In the genomic region with DNA sequence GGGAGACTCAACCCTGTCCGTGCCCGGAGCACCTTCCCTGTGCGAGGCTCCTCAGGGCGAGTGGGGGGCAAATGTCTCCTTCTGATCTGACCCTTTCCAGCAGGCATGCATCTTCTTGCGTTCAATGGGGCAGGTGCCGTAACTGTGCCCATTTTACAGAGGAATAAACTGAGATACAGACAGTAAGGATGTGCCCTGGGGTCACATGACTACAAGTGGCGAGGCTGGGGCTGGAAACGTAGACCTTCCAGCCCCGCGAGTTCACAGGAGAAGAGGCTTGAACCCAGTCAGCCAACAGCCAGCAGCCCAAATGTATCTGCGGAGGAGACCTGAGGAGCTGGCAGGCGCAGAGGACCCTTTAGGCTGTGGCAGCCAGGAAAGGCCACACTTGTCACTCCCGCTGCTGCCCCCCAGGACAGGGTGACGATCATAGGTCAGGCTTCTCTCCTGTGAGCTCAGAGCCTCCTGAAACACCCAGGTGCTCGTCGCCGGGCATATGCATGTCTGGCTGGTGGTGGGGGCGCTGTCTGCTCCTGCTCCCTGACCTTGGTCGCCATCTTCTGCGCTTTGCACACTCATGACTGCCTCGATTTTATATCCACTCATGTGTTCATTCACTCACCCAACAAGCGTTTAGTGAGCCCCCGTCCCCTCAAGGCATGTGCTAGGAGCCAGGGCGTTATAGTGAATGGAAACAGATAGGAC, we compare ENCODE assay signal across 12 cellular contexts. TPM values are rescaled to one million over a fixed set of nuclear protein-coding genes. Genes with fewer than 3 reads are reported as not detected.
A peak's percentile ranks its signal among the peaks of the same experiment; 100 is the strongest.
DNase-seq lines count a peak whose midpoint lies in the region; ATAC-seq, FAIRE-seq and TF ChIP-seq lines count a peak whose summit lies in the region.
"Had no signal": no experiment of that assay in that cellular context is flagged by ENCODE, and none has a peak within 500 bp of the region (broad histone marks: within the 10 kb centered on the region; RNA-seq: fewer than 3 reads in every experiment).

No MANE protein-coding gene starts in this region.

- no peak overlapping the region for H3K4ac ChIP-seq in mesenchymal stem cell (ENCODE audit: low read depth in 1 of 2, low read length in 2 of 2)

- no peak overlapping the region for H2BK120ac ChIP-seq in mesenchymal stem cell (ENCODE audit: low read depth, low read length)

- peak overlapping the region in 8 of 11 experiments; percentile 3 to 67 (median 42); a peak in 10 of 22 replicates for H3K9ac ChIP-seq in BLaER1 treated with 17β-estradiol and CSF1 and Interleukin-3, amounts not matched to agents 10 nM and 100 nM
- H3K9ac ChIP-seq in mesenchymal stem cell (ENCODE audit: low read length) (no peak overlapping the region), colonic mucosa (ENCODE audit: low read depth in 2 of 2, low read length in 2 of 2) (no peak overlapping the region), kidney (ENCODE audit: low read length in 2 of 2) (no peak overlapping the region)

- no peaks in the 10 kb centered on the region for H3K9me3 Mint-ChIP-seq in endothelial cell (ENCODE audit: unreplicated experiment)
- H3K9me3 Mint-ChIP-seq: nephron had no signal

- intact Hi-C loops in colonic mucosa (cut with DNase I) (no loop called here), kidney (cut with DNase I) (no loop called here)

- no peak overlapping the region for H3K23ac ChIP-seq in mesenchymal stem cell (ENCODE audit: low read length in 2 of 2)

- ATAC-seq in T-helper 17 cell (no peak), HG03457 (IDR thresholded peaks at IDR 0.05; ENCODE audit: unreplicated experiment) (no peak)
- ATAC-seq: PC-3 had no signal

- peak overlapping the region; percentile 79 to 99 (median 92) for H3K4me2 ChIP-seq in BLaER1 treated with 17β-estradiol and CSF1 and Interleukin-3, amounts not matched to agents 10 nM and 100 nM
- no peak overlapping the region for H3K4me2 ChIP-seq in mesenchymal stem cell (ENCODE audit: low read length, poor library complexity, severe bottlenecking)

- H3K4me1 Mint-ChIP-seq in T-helper 17 cell (peaks cover 85% of the 10 kb centered on the region), endothelial cell (ENCODE audit: unreplicated experiment) (peaks cover 79% of the 10 kb centered on the region)

- H3K27me3 ChIP-seq in BLaER1 treated with 17β-estradiol and CSF1 and Interleukin-3, amounts not matched to agents 10 nM and 100 nM, result no peaks in the 10 kb centered on the region
- H3K27me3 ChIP-seq in mesenchymal stem cell (ENCODE audit: control insufficient read depth in 1 of 2, insufficient read depth in 1 of 2, low read length in 2 of 2) (peaks cover 0 to 90% of the 10 kb centered on the region in 2 experiments), colonic mucosa (no peaks in the 10 kb centered on the region)

- H3K36me3 Mint-ChIP-seq in T-helper 17 cell (ENCODE audit: low read depth) (peaks cover 3% of the 10 kb centered on the region), endothelial cell (ENCODE audit: low read depth, unreplicated experiment) (peaks cover 15% of the 10 kb centered on the region)

- peaks cover 3% of the 10 kb centered on the region for H3K79me1 ChIP-seq in mesenchymal stem cell (replicated peaks; ENCODE audit: low read length, poor library complexity, severe bottlenecking)

- H3K18ac ChIP-seq in mesenchymal stem cell (ENCODE audit: low read depth in 1 of 2, low read length in 2 of 2), result no peak overlapping the region

- WGBS in mesenchymal stem cell, result 94% methylated on average over 24 of the region's 24 CpGs

- H3K36me3 ChIP-seq in BLaER1 treated with 17β-estradiol and CSF1 and Interleukin-3, amounts not matched to agents 10 nM and 100 nM, result peaks cover 0 to 19% (median 0%) of the 10 kb centered on the region in 11 experiments; a peak in 6 of 22 replicates
- no peaks in the 10 kb centered on the region for H3K36me3 ChIP-seq in mesenchymal stem cell (ENCODE audit: control insufficient read depth in 1 of 2, insufficient read depth in 2 of 2, low read depth in 1 of 2, low read length in 2 of 2)
- H3K36me3 ChIP-seq in colonic mucosa, result no peaks in the 10 kb centered on the region
- no peaks in the 10 kb centered on the region for H3K36me3 ChIP-seq in kidney (ENCODE audit: control insufficient read depth in 1 of 2, insufficient read depth in 2 of 2, low read length in 2 of 2)

- no peak overlapping the region for H3K14ac ChIP-seq in mesenchymal stem cell (ENCODE audit: low read length in 2 of 2)

- DNase-seq in COLO668 (lab: John Stamatoyannopoulos, UW; ENCODE audit: unreplicated experiment), result peak; percentile 71
- no peak for DNase-seq in T-helper 17 cell
- no peak for DNase-seq in endothelial cell (ENCODE audit: low spot score)
- no peak for DNase-seq in mesenchymal stem cell
- no peak for DNase-seq in colonic mucosa
- no peak for DNase-seq in kidney
- DNase-seq: Kasumi-1, PC-3 had no signal

- H2AFZ ChIP-seq in mesenchymal stem cell (ENCODE audit: low read depth, low read length), result no peak overlapping the region

- H4K8ac ChIP-seq in mesenchymal stem cell (ENCODE audit: low read length), result no peak overlapping the region

- H3K4me3 Mint-ChIP-seq in T-helper 17 cell (peak overlapping the region; percentile 80), endothelial cell (ENCODE audit: unreplicated experiment) (peak overlapping the region; percentile 32)

- H2AK5ac ChIP-seq in mesenchymal stem cell (ENCODE audit: low read length, severe bottlenecking), result no peak overlapping the region

- H3K4me3 ChIP-seq in BLaER1 treated with 17β-estradiol and CSF1 and Interleukin-3, amounts not matched to agents 10 nM and 100 nM, result no peak overlapping the region
- H3K4me3 ChIP-seq in mesenchymal stem cell (ENCODE audit: insufficient read depth in 1 of 2, low read depth in 1 of 2, low read length in 2 of 2) (no peak overlapping the region), colonic mucosa (no peak overlapping the region), kidney (ENCODE audit: low read length in 2 of 2) (no peak overlapping the region)

- H3K27ac Mint-ChIP-seq in T-helper 17 cell, result peak overlapping the region; percentile 100
- no peak overlapping the region for H3K27ac Mint-ChIP-seq in endothelial cell (ENCODE audit: unreplicated experiment)

- H2BK15ac ChIP-seq in mesenchymal stem cell (ENCODE audit: low read depth, poor library complexity, severe bottlenecking), result no peak overlapping the region

- H3K27me3 Mint-ChIP-seq in T-helper 17 cell (no peaks in the 10 kb centered on the region), endothelial cell (ENCODE audit: unreplicated experiment) (peaks cover 15% of the 10 kb centered on the region)

- H3K4me1 ChIP-seq in BLaER1 treated with 17β-estradiol and CSF1 and Interleukin-3, amounts not matched to agents 10 nM and 100 nM, result peaks cover 99 to 100% (median 100%) of the 10 kb centered on the region in 10 experiments
- peaks cover 23% of the 10 kb centered on the region for H3K4me1 ChIP-seq in mesenchymal stem cell (ENCODE audit: control insufficient read depth, insufficient read depth, low read depth, low read length)
- H3K4me1 ChIP-seq in colonic mucosa, result peaks cover 22% of the 10 kb centered on the region
- peaks cover 12 to 31% of the 10 kb centered on the region in 2 donors for H3K4me1 ChIP-seq in kidney (ENCODE audit: control insufficient read depth in 1 of 2, insufficient read depth in 1 of 2, low read depth in 1 of 2, low read length in 2 of 2)

- peak overlapping the region in 8 of 11 experiments; percentile 14 to 63 (median 40); a peak in 12 of 22 replicates for H3K27ac ChIP-seq in BLaER1 treated with 17β-estradiol and CSF1 and Interleukin-3, amounts not matched to agents 10 nM and 100 nM
- H3K27ac ChIP-seq in mesenchymal stem cell (ENCODE audit: low read length, poor library complexity, severe bottlenecking), result no peak overlapping the region
- H3K27ac ChIP-seq in colonic mucosa, result no peak overlapping the region
- no peak overlapping the region for H3K27ac ChIP-seq in kidney (ENCODE audit: low read depth in 2 of 2, low read length in 2 of 2)

- H2BK12ac ChIP-seq in mesenchymal stem cell (ENCODE audit: low read length in 2 of 2), result no peak overlapping the region

- peaks cover 0 to 99% (median 97%) of the 10 kb centered on the region in 11 experiments; a peak in 19 of 22 replicates for H4K20me1 ChIP-seq in BLaER1 treated with 17β-estradiol and CSF1 and Interleukin-3, amounts not matched to agents 10 nM and 100 nM

- no peak overlapping the region for H2BK5ac ChIP-seq in mesenchymal stem cell (ENCODE audit: low read depth, low read length, poor library complexity, severe bottlenecking)

- H4K91ac ChIP-seq in mesenchymal stem cell (ENCODE audit: low read length), result no peak overlapping the region

- no peak for TF ChIP-seq CTCF in endothelial cell (IDR thresholded peaks at IDR 0.05; ENCODE audit: unreplicated experiment)
- no peak for TF ChIP-seq CTCF in colonic mucosa (IDR thresholded peaks at IDR 0.05)
- no peak for TF ChIP-seq CTCF in kidney (IDR thresholded peaks at IDR 0.05; ENCODE audit: borderline replicate concordance, extremely low read depth, insufficient read depth)

- no peak for FAIRE-seq in kidney (lab: Jason Lieb, UNC)
- FAIRE-seq: endothelial cell of umbilical vein had no signal

- H3K9me3 ChIP-seq in BLaER1 treated with 17β-estradiol and CSF1 and Interleukin-3, amounts not matched to agents 10 nM and 100 nM (replicated peaks in 1 of 11), result no peaks in the 10 kb centered on the region
- H3K9me3 ChIP-seq in T-helper 17 cell (ENCODE audit: control insufficient read depth, low read length, poor library complexity, severe bottlenecking), result no peaks in the 10 kb centered on the region
- no peaks in the 10 kb centered on the region for H3K9me3 ChIP-seq in mesenchymal stem cell (ENCODE audit: control insufficient read depth, low read length)
- no peaks in the 10 kb centered on the region for H3K9me3 ChIP-seq in colonic mucosa
- no peaks in the 10 kb centered on the region for H3K9me3 ChIP-seq in kidney (ENCODE audit: control insufficient read depth in 1 of 2, low read length in 2 of 2)

RNA-seq across cellular contexts. Expression of a gene that starts 41.7 kb away (rescaled TPM):
- total RNA-seq in T-helper 17 cell, result 100 to 1,000 TPM; 333 to 339 TPM
- total RNA-seq in endothelial cell (ENCODE audit: unreplicated experiment), result 48.2 TPM
- 0.25 TPM for polyA plus RNA-seq in mesenchymal stem cell (2013, experiment 1 of 2)
- 0.21 TPM for polyA plus RNA-seq in mesenchymal stem cell (2013, experiment 2 of 2)
- total RNA-seq in colonic mucosa, result 10 to 100 TPM; 45.6 to 48.0 TPM
- 32.8 TPM for total RNA-seq in kidney
- 6.6 TPM for polyA plus RNA-seq in kidney (ENCODE audit: insufficient read depth, low read depth, low replicate concordance)

Comparison
In these comparisons a context has a peak if more than half of its experiments do, and no peak if none do; other contexts are left out.
1. H3K27ac ChIP-seq: peak in BLaER1 treated with 17β-estradiol and CSF1 and Interleukin-3, amounts not matched to agents 10 nM and 100 nM (8 of 11); none in mesenchymal stem cell (single experiment), colonic mucosa (single experiment) and kidney (0 of 2).
2. H3K9ac ChIP-seq: peak in BLaER1 treated with 17β-estradiol and CSF1 and Interleukin-3, amounts not matched to agents 10 nM and 100 nM (8 of 11); none in mesenchymal stem cell (single experiment), colonic mucosa (0 of 2) and kidney (0 of 2).